ENCODE assay signal across 2 cellular contexts in the genomic region with DNA sequence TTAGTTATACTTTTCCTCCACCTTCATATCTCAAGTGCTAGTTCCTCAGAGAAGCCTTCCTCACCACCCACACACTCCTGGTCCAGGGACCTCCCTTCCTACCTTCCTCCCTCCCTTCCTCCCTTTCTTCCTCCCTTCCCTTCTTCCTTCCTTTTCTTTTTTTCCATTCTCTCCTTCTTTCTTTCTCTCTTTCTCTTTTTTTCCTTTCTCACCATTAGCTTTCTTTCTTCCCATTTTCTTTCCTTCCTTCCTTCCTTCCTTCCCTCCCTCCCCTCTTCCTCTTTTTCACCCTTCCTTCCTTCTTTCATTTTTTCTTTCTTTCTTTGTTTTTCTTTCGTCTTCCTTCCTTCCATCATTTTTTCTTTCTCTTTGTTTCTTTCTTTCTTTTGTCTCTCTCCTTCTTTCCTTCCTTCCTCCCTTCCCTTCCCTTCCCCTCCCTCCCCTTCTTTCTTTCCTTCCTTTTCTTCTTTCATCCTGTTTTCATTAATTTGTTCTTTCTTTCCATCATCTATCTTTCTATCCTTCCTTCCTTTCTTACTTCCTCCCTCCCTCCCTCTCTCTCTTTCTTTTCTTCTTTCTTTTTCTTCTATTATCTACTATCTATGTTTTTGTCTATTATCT.
TF ChIP-seq lines count a peak whose summit lies in the region.

No MANE protein-coding gene starts in this region.

TF ChIP-seq in HepG2, 621 proteins besides CTCF, POLR2A, EP300 and RAD21:
- TF ChIP-seq ZBTB40 (IDR thresholded peaks at IDR 0.05) (0 out of 2 replicates have a peak, but pooled peaks have one; percentile 1), ZBTB40 (CRISPR knock-in tag; IDR thresholded peaks at IDR 0.05) (no peak), ZNF382 (CRISPR knock-in tag; IDR thresholded peaks at IDR 0.05; ENCODE audit: borderline replicate concordance) (no peak), AGO1 (IDR thresholded peaks at IDR 0.05; ENCODE audit: low read depth, low read length, poor library complexity, severe bottlenecking) (no peak), NFRKB (IDR thresholded peaks at IDR 0.05) (0 out of 2 replicates have a peak, but pooled peaks have one; percentile 17), ATM (IDR thresholded peaks at IDR 0.05; ENCODE audit: borderline replicate concordance) (peak; percentile 35; the same call in 1 of the 2 replicates), YEATS4 (CRISPR knock-in tag; IDR thresholded peaks at IDR 0.05; ENCODE audit: borderline replicate concordance) (no peak), ZNF503 (CRISPR knock-in tag; IDR thresholded peaks at IDR 0.05) (no peak), MAZ (IDR thresholded peaks at IDR 0.05; ENCODE audit: borderline replicate concordance, low read depth, low read length) (no peak), MAZ (CRISPR knock-in tag; IDR thresholded peaks at IDR 0.05; ENCODE audit: low read depth) (no peak), ZNF512 (CRISPR knock-in tag; IDR thresholded peaks at IDR 0.05) (peak; percentile 92)

TF ChIP-seq in WTC11, 78 proteins besides CTCF, POLR2A, EP300 and RAD21 (continued from another document):
- peak; percentile 76; the same call in 1 of the 2 replicates for TF ChIP-seq ZNF512 (CRISPR knock-in tag; IDR thresholded peaks at IDR 0.05; ENCODE audit: borderline replicate concordance)
- TF ChIP-seq, protein P1, sequence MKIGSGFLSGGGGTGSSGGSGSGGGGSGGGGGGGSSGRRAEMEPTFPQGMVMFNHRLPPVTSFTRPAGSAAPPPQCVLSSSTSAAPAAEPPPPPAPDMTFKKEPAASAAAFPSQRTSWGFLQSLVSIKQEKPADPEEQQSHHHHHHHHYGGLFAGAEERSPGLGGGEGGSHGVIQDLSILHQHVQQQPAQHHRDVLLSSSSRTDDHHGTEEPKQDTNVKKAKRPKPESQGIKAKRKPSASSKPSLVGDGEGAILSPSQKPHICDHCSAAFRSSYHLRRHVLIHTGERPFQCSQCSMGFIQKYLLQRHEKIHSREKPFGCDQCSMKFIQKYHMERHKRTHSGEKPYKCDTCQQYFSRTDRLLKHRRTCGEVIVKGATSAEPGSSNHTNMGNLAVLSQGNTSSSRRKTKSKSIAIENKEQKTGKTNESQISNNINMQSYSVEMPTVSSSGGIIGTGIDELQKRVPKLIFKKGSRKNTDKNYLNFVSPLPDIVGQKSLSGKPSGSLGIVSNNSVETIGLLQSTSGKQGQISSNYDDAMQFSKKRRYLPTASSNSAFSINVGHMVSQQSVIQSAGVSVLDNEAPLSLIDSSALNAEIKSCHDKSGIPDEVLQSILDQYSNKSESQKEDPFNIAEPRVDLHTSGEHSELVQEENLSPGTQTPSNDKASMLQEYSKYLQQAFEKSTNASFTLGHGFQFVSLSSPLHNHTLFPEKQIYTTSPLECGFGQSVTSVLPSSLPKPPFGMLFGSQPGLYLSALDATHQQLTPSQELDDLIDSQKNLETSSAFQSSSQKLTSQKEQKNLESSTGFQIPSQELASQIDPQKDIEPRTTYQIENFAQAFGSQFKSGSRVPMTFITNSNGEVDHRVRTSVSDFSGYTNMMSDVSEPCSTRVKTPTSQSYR (CRISPR knock-in tag; IDR thresholded peaks at IDR 0.05) = no peak
